Comparison of ENCODE assay signal across 8 cellular contexts in the genomic region with DNA sequence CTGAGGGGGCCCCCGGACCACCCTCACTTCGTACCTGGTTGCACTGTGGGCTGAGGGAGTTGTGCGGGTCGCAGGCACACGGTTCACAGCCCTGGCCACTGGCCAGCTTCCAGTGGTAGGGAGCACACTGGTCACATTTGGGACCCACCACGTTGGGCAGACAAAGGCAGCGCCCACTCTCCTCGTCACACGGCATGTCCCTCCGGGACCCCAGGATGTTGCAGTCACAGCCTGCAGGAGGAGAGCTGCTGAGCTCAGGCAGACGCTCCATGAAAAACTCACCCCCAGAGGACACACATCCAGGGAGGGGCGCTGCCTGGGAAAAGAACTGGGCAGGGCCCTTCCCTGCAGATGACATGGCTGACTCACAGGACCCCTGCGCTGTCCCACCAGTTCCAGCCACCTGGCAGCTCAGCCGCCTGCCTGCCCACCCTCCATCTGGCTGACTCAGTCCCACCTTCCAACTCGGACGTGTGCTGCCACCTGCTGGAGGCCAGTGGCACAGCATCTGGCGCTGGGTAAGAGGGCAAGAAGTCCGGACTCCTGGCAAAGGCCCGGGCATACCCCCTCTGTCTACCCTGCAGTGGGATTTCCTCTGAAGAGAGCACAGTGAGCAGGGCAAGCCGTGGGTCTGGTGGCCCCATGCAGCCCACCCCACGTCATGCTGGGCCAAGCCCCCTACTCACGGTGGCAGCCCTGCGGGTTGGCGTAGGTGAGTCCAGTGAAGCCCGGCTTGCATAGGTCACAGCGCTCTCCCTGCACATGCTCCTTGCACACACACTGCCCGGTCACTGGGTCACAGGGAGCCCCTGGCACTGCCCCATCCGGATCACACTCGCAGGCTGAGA. TPM values are rescaled to one million over a fixed set of nuclear protein-coding genes. Genes with fewer than 3 reads are reported as not detected.
A peak's percentile ranks its signal among the peaks of the same experiment; 100 is the strongest.
DNase-seq lines count a peak whose midpoint lies in the region; ATAC-seq and TF ChIP-seq lines count a peak whose summit lies in the region.

No MANE protein-coding gene starts in this region.

- intact Hi-C loops in activated CD4-positive, alpha-beta T cell treated with anti-CD3 and anti-CD28 coated beads for 36 hours (cut with DNase I, micrococcal nuclease), result loop anchor here (1.0 to 2.0 kb wide), 6 partner anchors 25 to 120 kb away; no protein-coding TSS in a partner anchor

- peak; percentile 97 for TF ChIP-seq CTCF in AG04450 (IDR thresholded peaks at IDR 0.05; ENCODE audit: low read depth, low read length)
- peak; percentile 95 for TF ChIP-seq CTCF in chondrocyte (IDR thresholded peaks at IDR 0.05)

- no peaks in the 10 kb centered on the region for H3K27me3 Mint-ChIP-seq in activated CD4-positive, alpha-beta T cell treated with anti-CD3 and anti-CD28 coated beads for 36 hours
- H3K27me3 Mint-ChIP-seq in chondrocyte (ENCODE audit: low read depth), result peaks cover 2% of the 10 kb centered on the region

- no peak for DNase-seq in AG04450 (ENCODE audit: low read depth, low spot score)
- peak; percentile 76 for DNase-seq in NCI-H345 (lab: John Stamatoyannopoulos, UW)
- DNase-seq in activated CD4-positive, alpha-beta T cell treated with anti-CD3 and anti-CD28 coated beads for 36 hours, result peak; percentile 89
- no peak for DNase-seq in chondrocyte (ENCODE audit: low spot score)
- DNase-seq in left kidney (ENCODE audit: low read depth, low spot score), result peak; percentile 93
- peak; percentile 69 to 80 for DNase-seq in stimulated activated CD4-positive, alpha-beta T cell treated with anti-CD3 and anti-CD28 coated beads, Interleukin-4, amount 100 ng/mL, for 4 hours

- CTCF ChIA-PET in AG04450 (lab: Charles Lee), result interaction anchor here (0.6 to 3.1 kb wide), 34 partner anchors 9 to 122 kb away, joined by 3 to 21 read pairs (median 5); a partner anchor contains a TSS
- CTCF ChIA-PET in activated CD4-positive, alpha-beta T cell treated with anti-CD3 and anti-CD28 coated beads for 36 hours (lab: Charles Lee), result interaction anchor here (0.6 to 2.1 kb wide), 24 partner anchors 8 to 1091 kb away, joined by 3 to 19 read pairs (median 4); no protein-coding TSS in a partner anchor

- POLR2A ChIA-PET in AG04450 (lab: Yijun Ruan, JAX), result no interaction called here
- POLR2A ChIA-PET in activated CD4-positive, alpha-beta T cell treated with anti-CD3 and anti-CD28 coated beads for 36 hours (lab: Charles Lee), result no interaction called here

- H3K9me3 ChIP-seq in AG04450 (ENCODE audit: control insufficient read depth, insufficient read depth, low read length), result no peaks in the 10 kb centered on the region; the same call in 1 of the 2 replicates

- H3K27ac ChIP-seq in AG04450 (ENCODE audit: low read depth, low read length), result no peak overlapping the region

- no peak overlapping the region for H3K4me3 Mint-ChIP-seq in activated CD4-positive, alpha-beta T cell treated with anti-CD3 and anti-CD28 coated beads for 36 hours
- no peak overlapping the region for H3K4me3 Mint-ChIP-seq in chondrocyte (ENCODE audit: unreplicated experiment)

- H3K9me3 Mint-ChIP-seq in activated CD4-positive, alpha-beta T cell treated with anti-CD3 and anti-CD28 coated beads for 36 hours (ENCODE audit: low read depth), result no peaks in the 10 kb centered on the region
- no peaks in the 10 kb centered on the region for H3K9me3 Mint-ChIP-seq in chondrocyte (ENCODE audit: low read depth)

- ATAC-seq in GM18868 (IDR thresholded peaks at IDR 0.05; ENCODE audit: unreplicated experiment) (peak; percentile 84), HG03108 (IDR thresholded peaks at IDR 0.05; ENCODE audit: unreplicated experiment) (peak; percentile 74)
- peak; percentile 91 for ATAC-seq in activated CD4-positive, alpha-beta T cell treated with anti-CD3 and anti-CD28 coated beads for 36 hours

- H3K27me3 ChIP-seq in AG04450 (ENCODE audit: control insufficient read depth, insufficient read depth, low read length), result no peaks in the 10 kb centered on the region

- H3K36me3 Mint-ChIP-seq in activated CD4-positive, alpha-beta T cell treated with anti-CD3 and anti-CD28 coated beads for 36 hours (ENCODE audit: low read depth), result no peaks in the 10 kb centered on the region
- H3K36me3 Mint-ChIP-seq in chondrocyte (ENCODE audit: low read depth), result no peaks in the 10 kb centered on the region

- H3K27ac Mint-ChIP-seq in activated CD4-positive, alpha-beta T cell treated with anti-CD3 and anti-CD28 coated beads for 36 hours, result no peak overlapping the region
- no peak overlapping the region for H3K27ac Mint-ChIP-seq in chondrocyte (ENCODE audit: unreplicated experiment)

- H3K4me3 ChIP-seq in AG04450 (ENCODE audit: low read depth, low read length), result no peak overlapping the region

- peaks cover 8% of the 10 kb centered on the region for H3K4me1 Mint-ChIP-seq in activated CD4-positive, alpha-beta T cell treated with anti-CD3 and anti-CD28 coated beads for 36 hours
- peaks cover 22% of the 10 kb centered on the region for H3K4me1 Mint-ChIP-seq in chondrocyte (ENCODE audit: low read depth)

RNA-seq across cellular contexts. Expression of a gene that starts 24.7 kb away (rescaled TPM):
- polyA plus RNA-seq in AG04450 (2011; rRNA removed), result 2.6 and 3.3 TPM in 2 replicates
- 2.4 and 2.7 TPM in 2 replicates for polyA minus RNA-seq in AG04450 (2011; rRNA and poly(A)+ RNA removed)
- 1 to 10 TPM; 3.1 to 4.2 TPM for total RNA-seq in activated CD4-positive, alpha-beta T cell treated with anti-CD3 and anti-CD28 coated beads for 36 hours
- total RNA-seq in chondrocyte, result 5.5 to 6.5 TPM (median 6.3 TPM) in 3 replicates

RNA-seq across cellular contexts. Expression of a gene that starts 44.1 kb away (rescaled TPM):
- 2.0 and 2.1 TPM in 2 replicates for polyA plus RNA-seq in AG04450 (2011; rRNA removed)
- polyA minus RNA-seq in AG04450 (2011; rRNA and poly(A)+ RNA removed), result 2.0 and 2.4 TPM in 2 replicates
- under 1 TPM; 0.09 to 0.23 TPM for total RNA-seq in activated CD4-positive, alpha-beta T cell treated with anti-CD3 and anti-CD28 coated beads for 36 hours
- total RNA-seq in chondrocyte, result not detected in 3 replicates

RNA-seq across cellular contexts. Expression of a gene that starts 47.6 kb away (rescaled TPM):
- 3.5 and 4.7 TPM in 2 replicates for polyA plus RNA-seq in AG04450 (2011; rRNA removed)
- 0.52 and 2.1 TPM in 2 replicates for polyA minus RNA-seq in AG04450 (2011; rRNA and poly(A)+ RNA removed)
- total RNA-seq in activated CD4-positive, alpha-beta T cell treated with anti-CD3 and anti-CD28 coated beads for 36 hours, result 10 to 100 TPM; 21.9 to 22.8 TPM
- 0.65 to 1.0 TPM (median 0.69 TPM) in 3 replicates for total RNA-seq in chondrocyte

Comparison
In these comparisons a context has a peak if more than half of its experiments do, and no peak if none do; other contexts are left out.
1. DNase-seq: peak in NCI-H345 (single experiment), activated CD4-positive, alpha-beta T cell treated with anti-CD3 and anti-CD28 coated beads for 36 hours (single experiment), left kidney (single experiment) and stimulated activated CD4-positive, alpha-beta T cell treated with anti-CD3 and anti-CD28 coated beads, Interleukin-4, amount 100 ng/mL, for 4 hours (2 of 2); none in AG04450 (single experiment) and chondrocyte (single experiment).
2. RNA of a gene that starts 47.6 kb away (total RNA-seq): 21.9 to 22.8 TPM in activated CD4-positive, alpha-beta T cell treated with anti-CD3 and anti-CD28 coated beads for 36 hours; 0.65 to 1.0 TPM in chondrocyte; every median in the first group is over 10 times any median in the second.
3. Peak in every context shown above with its lines, with median percentiles within 50 percentile points of each other: ATAC-seq.